ENCODE assay signal across 1 cellular context in genomic region chr1:178566187-178566586, GRCh38.
TF ChIP-seq lines count a peak whose summit lies in the region.

No MANE protein-coding gene starts in this region.

TF ChIP-seq in IMR-90, 13 proteins besides CTCF, POLR2A, EP300 and RAD21:
- no peak for TF ChIP-seq BHLHE40 (IDR thresholded peaks at IDR 0.05; ENCODE audit: low read depth, low read length)
- no peak for TF ChIP-seq FOS (IDR thresholded peaks at IDR 0.05; ENCODE audit: low read depth, low read length)
- TF ChIP-seq SMC3 (IDR thresholded peaks at IDR 0.05; ENCODE audit: low read depth, low read length) = no peak
- TF ChIP-seq CHD1 (IDR thresholded peaks at IDR 0.05; ENCODE audit: low read depth, low read length) = no peak
- TF ChIP-seq RCOR1 (IDR thresholded peaks at IDR 0.05; ENCODE audit: insufficient replicate concordance, low read length) = no peak
- no peak for TF ChIP-seq MAFK (IDR thresholded peaks at IDR 0.05; ENCODE audit: low read depth, low read length)
- TF ChIP-seq ELK1 (IDR thresholded peaks at IDR 0.05; ENCODE audit: borderline replicate concordance, low read depth, low read length) = no peak
- TF ChIP-seq CEBPB (IDR thresholded peaks at IDR 0.05; ENCODE audit: low read depth, low read length) = no peak
- no peak for TF ChIP-seq RFX5 (IDR thresholded peaks at IDR 0.05; ENCODE audit: low read depth, low read length)
- TF ChIP-seq, protein P1, sequence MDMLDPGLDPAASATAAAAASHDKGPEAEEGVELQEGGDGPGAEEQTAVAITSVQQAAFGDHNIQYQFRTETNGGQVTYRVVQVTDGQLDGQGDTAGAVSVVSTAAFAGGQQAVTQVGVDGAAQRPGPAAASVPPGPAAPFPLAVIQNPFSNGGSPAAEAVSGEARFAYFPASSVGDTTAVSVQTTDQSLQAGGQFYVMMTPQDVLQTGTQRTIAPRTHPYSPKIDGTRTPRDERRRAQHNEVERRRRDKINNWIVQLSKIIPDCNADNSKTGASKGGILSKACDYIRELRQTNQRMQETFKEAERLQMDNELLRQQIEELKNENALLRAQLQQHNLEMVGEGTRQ (IDR thresholded peaks at IDR 0.05; ENCODE audit: low read depth, low read length) = no peak
- TF ChIP-seq NFE2L2 (IDR thresholded peaks at IDR 0.05; ENCODE audit: low read depth, low read length) = no peak
- TF ChIP-seq MXI1 (IDR thresholded peaks at IDR 0.05; ENCODE audit: borderline replicate concordance, low read depth, low read length) = no peak
- no peak for TF ChIP-seq MAZ (IDR thresholded peaks at IDR 0.05; ENCODE audit: borderline replicate concordance, low read depth, low read length)
